Comparison of ENCODE assay signal across 20 cellular contexts in the genomic region with DNA sequence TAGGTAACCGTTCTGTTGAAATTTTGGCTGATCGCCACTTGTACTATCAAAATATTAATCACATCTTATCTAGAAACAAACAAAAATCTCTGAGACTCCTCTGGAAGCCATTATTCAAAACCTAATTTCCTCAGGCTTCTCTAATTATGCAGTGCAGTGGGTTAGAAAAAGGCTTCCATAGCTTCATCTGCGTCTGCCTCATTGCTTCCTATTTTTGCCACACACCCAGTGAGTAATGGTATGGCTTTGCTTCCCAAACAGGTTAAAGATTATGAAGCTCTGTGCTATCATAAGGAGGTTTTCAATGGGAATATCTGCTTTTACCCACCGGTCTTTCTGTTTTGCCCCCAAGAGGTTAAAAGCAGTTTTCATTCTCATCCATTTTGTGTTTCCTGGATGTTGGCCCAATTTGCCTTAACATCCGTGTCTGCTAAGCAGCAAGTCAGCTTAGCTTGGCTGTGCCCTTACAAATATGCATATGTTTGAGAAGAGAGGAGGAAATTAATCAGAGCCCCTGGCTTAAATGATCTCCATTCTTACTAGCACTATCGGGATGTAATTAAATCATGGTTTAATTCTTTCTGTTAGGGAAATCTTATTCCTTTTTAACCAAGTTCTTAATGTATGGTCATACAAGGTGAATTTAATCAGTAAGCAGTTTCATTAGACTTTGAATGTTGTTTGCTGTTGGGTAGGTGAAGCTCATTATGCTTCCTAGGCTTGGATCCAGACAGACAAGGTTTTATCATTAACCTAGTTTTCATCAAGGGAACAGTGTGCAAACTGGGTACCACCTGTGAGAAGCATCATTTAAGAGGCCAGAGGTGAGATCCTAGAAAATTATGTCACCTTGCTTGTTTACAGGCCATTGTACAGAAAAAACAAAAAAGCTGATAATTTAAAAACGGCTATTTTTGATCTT.
A peak's percentile ranks its signal among the peaks of the same experiment; 100 is the strongest.
DNase-seq lines count a peak whose midpoint lies in the region; FAIRE-seq and TF ChIP-seq lines count a peak whose summit lies in the region.
"Had no signal": no experiment of that assay in that cellular context is flagged by ENCODE, and none has a peak within 500 bp of the region (broad histone marks: within the 10 kb centered on the region; RNA-seq: fewer than 3 reads in every experiment).

No MANE protein-coding gene starts in this region.

- no peak for FAIRE-seq in HTR-8/SVneo (lab: Jason Lieb, UNC)
- FAIRE-seq: GM19239 had no signal

- H3K27me3 Mint-ChIP-seq in brain: peaks cover 7% of the 10 kb centered on the region
- H3K27me3 Mint-ChIP-seq in osteocyte (ENCODE audit: unreplicated experiment): no peaks in the 10 kb centered on the region
- H3K27me3 Mint-ChIP-seq: IgD-negative memory B cell had no signal

- H3K4me1 Mint-ChIP-seq in brain (peaks cover 43% of the 10 kb centered on the region), osteocyte (ENCODE audit: unreplicated experiment) (no peaks in the 10 kb centered on the region)
- H3K4me1 Mint-ChIP-seq: CD14-positive monocyte, IgD-negative memory B cell had no signal

- WGBS in lower leg skin, 2 donors: 50 to 51% methylated on average over 7 of the region's 7 CpGs

- H3K27ac ChIP-seq in A673 (ENCODE audit: low read depth, low read length, poor library complexity, severe bottlenecking): no peak overlapping the region

- DNase-seq in A673 (ENCODE audit: low spot score): peak; percentile 15
- DNase-seq in NCI-H1048 (lab: John Stamatoyannopoulos, UW): peak; percentile 6
- no peak for DNase-seq in lower leg skin (ENCODE audit: low spot score in 2 of 2)
- DNase-seq in HTR-8/SVneo (ENCODE audit: insufficient read length, low spot score): no peak
- DNase-seq in osteocyte (ENCODE audit: extremely low spot score, unreplicated experiment): no peak
- DNase-seq in putamen (ENCODE audit: low spot score): no peak
- DNase-seq: COR-L47, H7, Kasumi-1, MM.1S, NCI-H1105, NCI-H187 treated with DMSO at 0.1 percent for 48 hours, NCI-H446, NCI-H69, OCI-M1, SIG-M5 had no signal

- H3K36me3 Mint-ChIP-seq in brain (no peaks in the 10 kb centered on the region), osteocyte (ENCODE audit: unreplicated experiment) (no peaks in the 10 kb centered on the region)
- H3K36me3 Mint-ChIP-seq: CD14-positive monocyte, IgD-negative memory B cell had no signal

- H3K4me3 Mint-ChIP-seq in brain (peak overlapping the region in 3 of 5 experiments; percentile 23 to 68 (median 32)), osteocyte (ENCODE audit: unreplicated experiment) (no peak overlapping the region)
- H3K4me3 Mint-ChIP-seq: CD14-positive monocyte, IgD-negative memory B cell had no signal

- H3K9me3 Mint-ChIP-seq in brain (no peaks in the 10 kb centered on the region), osteocyte (ENCODE audit: unreplicated experiment) (no peaks in the 10 kb centered on the region)
- H3K9me3 Mint-ChIP-seq: IgD-negative memory B cell had no signal

- POLR2A ChIA-PET in A673 (lab: Charles Lee; ENCODE audit: low non-redundant PET): no interaction called here

- intact Hi-C loops in A673 (cut with micrococcal nuclease; ENCODE audit: unreplicated experiment): no loop called here
- intact Hi-C loops in lower leg skin (cut with DNase I; ENCODE audit: low total_unique reads): no loop called here

- CTCF ChIA-PET in A673 (lab: Charles Lee): no interaction called here

- H3K4me1 ChIP-seq in A673 (ENCODE audit: insufficient read depth, low read length, poor library complexity, severe bottlenecking): no peaks in the 10 kb centered on the region

- BruUV-seq in A673 (replicated peaks; lab: Mats Ljungman, UMichigan): no TSS peak

- H3K27me3 ChIP-seq in A673 (replicated peaks; ENCODE audit: insufficient read depth, low read depth, low read length, poor library complexity): no peaks in the 10 kb centered on the region

- TF ChIP-seq CTCF in A673 (conservative IDR thresholded peaks at IDR 0.05; ENCODE audit: low read depth, low read length) (no peak), brain (conservative IDR thresholded peaks at IDR 0.05) (no peak), lower leg skin (IDR thresholded peaks at IDR 0.05) (no peak), osteocyte (IDR thresholded peaks at IDR 0.05) (no peak)

- peak overlapping the region in 4 of 5 experiments; percentile 24 to 89 (median 52) for H3K27ac Mint-ChIP-seq in brain
- no peak overlapping the region for H3K27ac Mint-ChIP-seq in osteocyte (ENCODE audit: unreplicated experiment)
- H3K27ac Mint-ChIP-seq: CD14-positive monocyte, IgD-negative memory B cell had no signal

- no peaks in the 10 kb centered on the region for H3K36me3 ChIP-seq in A673 (ENCODE audit: insufficient read depth, low read length, poor library complexity, severe bottlenecking)

- no peak for TF ChIP-seq POLR2A in lower leg skin (IDR thresholded peaks at IDR 0.05)

- H3K4me3 ChIP-seq in A673 (ENCODE audit: low read depth, low read length, poor library complexity, severe bottlenecking): no peak overlapping the region
- H3K4me3 ChIP-seq in lower leg skin (ENCODE audit: low read depth, poor library complexity, severe bottlenecking): peak overlapping the region; percentile 1

- no peaks in the 10 kb centered on the region for H3K9me3 ChIP-seq in A673 (ENCODE audit: low read depth, low read length, poor library complexity, severe bottlenecking)

Comparison
In these comparisons a context has a peak if more than half of its experiments do, and no peak if none do; other contexts are left out.
1. DNase-seq: peak in A673 (single experiment) and NCI-H1048 (single experiment); none in lower leg skin (0 of 2), HTR-8/SVneo (single experiment), osteocyte (single experiment) and putamen (single experiment).